ENCODE assay signal across 8 cellular contexts in genomic region chr20:5100684-5101347, GRCh38. TPM values are rescaled to one million over a fixed set of nuclear protein-coding genes. Genes with fewer than 3 reads are reported as not detected.
DNase-seq lines count a peak whose midpoint lies in the region; ATAC-seq, FAIRE-seq and TF ChIP-seq lines count a peak whose summit lies in the region.

No MANE protein-coding gene starts in this region.

- intact Hi-C loops in left lung (cut with DNase I): loop anchor here in 1 of 2 donors (10.0 kb wide), 1 partner anchor 146 kb away; no protein-coding TSS in a partner anchor

- H3K4me1 ChIP-seq in CD4-positive, CD25-positive, alpha-beta regulatory T cell (ENCODE audit: control insufficient read depth, insufficient read depth, low read length, poor library complexity, severe bottlenecking): no peaks in the 10 kb centered on the region
- H3K4me1 ChIP-seq in left lung: peaks cover 0 to 8% of the 10 kb centered on the region in 2 donors

- peak overlapping the region; percentile 64 to 89 (median 86) for H3K27ac Mint-ChIP-seq in CD4-positive, CD25-positive, alpha-beta regulatory T cell

- TF ChIP-seq POLR2A in H54 (IDR thresholded peaks at IDR 0.05; ENCODE audit: low read depth, low read length): no peak

- peaks cover 48% of the 10 kb centered on the region for H3K36me3 Mint-ChIP-seq in CD4-positive, CD25-positive, alpha-beta regulatory T cell

- no peaks in the 10 kb centered on the region for H3K27me3 Mint-ChIP-seq in CD4-positive, CD25-positive, alpha-beta regulatory T cell

- FAIRE-seq in H54 (lab: Jason Lieb, UNC): no peak

- H3K9me3 ChIP-seq in CD4-positive, CD25-positive, alpha-beta regulatory T cell (ENCODE audit: control insufficient read depth in 2 of 2, low read length in 2 of 2): no peaks in the 10 kb centered on the region
- no peaks in the 10 kb centered on the region for H3K9me3 ChIP-seq in left lung

- no peaks in the 10 kb centered on the region for H3K9me3 Mint-ChIP-seq in CD4-positive, CD25-positive, alpha-beta regulatory T cell

- H3K4me3 ChIP-seq in CD4-positive, CD25-positive, alpha-beta regulatory T cell (ENCODE audit: low read depth, low read length): no peak overlapping the region
- H3K4me3 ChIP-seq in left lung: no peak overlapping the region

- H3K4me3 Mint-ChIP-seq in CD4-positive, CD25-positive, alpha-beta regulatory T cell: no peak overlapping the region

- peaks cover 63% of the 10 kb centered on the region for H3K36me3 ChIP-seq in CD4-positive, CD25-positive, alpha-beta regulatory T cell (ENCODE audit: control insufficient read depth, insufficient read depth, low read length)
- H3K36me3 ChIP-seq in left lung: peaks cover 0 to 87% of the 10 kb centered on the region in 2 donors

- H3K27ac ChIP-seq in CD4-positive, CD25-positive, alpha-beta regulatory T cell (ENCODE audit: insufficient read depth, low read length, poor library complexity, severe bottlenecking): no peak overlapping the region
- peak overlapping the region in 1 of 2 donors; percentile 20 for H3K27ac ChIP-seq in left lung

- TF ChIP-seq CTCF in left lung (IDR thresholded peaks at IDR 0.05): peak; percentile 81 to 89

- H3K27me3 ChIP-seq in CD4-positive, CD25-positive, alpha-beta regulatory T cell (ENCODE audit: control insufficient read depth, insufficient read depth, low read length): no peaks in the 10 kb centered on the region
- H3K27me3 ChIP-seq in left lung: no peaks in the 10 kb centered on the region

- peaks cover 0 to 27% (median 19%) of the 10 kb centered on the region in 4 donors for H3K4me1 Mint-ChIP-seq in CD4-positive, CD25-positive, alpha-beta regulatory T cell

- peak; percentile 77 to 86 for ATAC-seq in CD4-positive, CD25-positive, alpha-beta regulatory T cell (ENCODE audit: low read depth in 2 of 2)
- ATAC-seq in left lung: peak; percentile 93
- ATAC-seq in GM19351 (IDR thresholded peaks at IDR 0.05; ENCODE audit: unreplicated experiment): no peak

- DNase-seq in CD4-positive, CD25-positive, alpha-beta regulatory T cell: peak; percentile 64 to 73 (median 68)
- DNase-seq in H54 (ENCODE audit: insufficient read length, low spot score) (peak; percentile 37), NCI-H2196 treated with DMSO at 0.1 percent for 48 hours (lab: John Stamatoyannopoulos, UW; ENCODE audit: unreplicated experiment) (peak; percentile 56), cerebellum (ENCODE audit: low spot score) (peak; percentile 71), left lung (peak; percentile 67 to 92)
- peak; percentile 62 to 70 for DNase-seq in activated CD4-positive, alpha-beta T cell treated with anti-CD3 and anti-CD28 coated beads for 24 hours (ENCODE audit: low read depth in 2 of 2)
- DNase-seq in stimulated activated CD4-positive, alpha-beta T cell treated with anti-CD3 and anti-CD28 coated beads, Interleukin-4, amount 100 ng/mL, for 48 hours (ENCODE audit: low read depth in 2 of 2): peak; percentile 60 to 77

RNA-seq across cellular contexts. Expression of gene TMEM230, which starts 12.1 kb away (rescaled TPM):
- 48.3 TPM for total RNA-seq in CD4-positive, CD25-positive, alpha-beta regulatory T cell
- polyA plus RNA-seq in CD4-positive, CD25-positive, alpha-beta regulatory T cell: 100 to 1,000 TPM; 158 to 237 (median 214) TPM
- total RNA-seq in cerebellum (60.9 TPM), left lung (100 to 1,000 TPM in 1 of 2 donors, 10 to 100 TPM in 1; 98.4 to 112 TPM)

RNA-seq across cellular contexts. Expression of gene PCNA, which starts 18.9 kb away (rescaled TPM):
- total RNA-seq in CD4-positive, CD25-positive, alpha-beta regulatory T cell: 33.0 TPM
- polyA plus RNA-seq in CD4-positive, CD25-positive, alpha-beta regulatory T cell: 10 to 100 TPM; 67.5 to 89.9 (median 76.2) TPM
- 52.4 TPM for total RNA-seq in cerebellum
- 10 to 100 TPM; 80.4 to 93.9 TPM for total RNA-seq in left lung

RNA-seq across cellular contexts. Expression of gene CDS2, which starts 26.0 kb away (rescaled TPM):
- total RNA-seq in CD4-positive, CD25-positive, alpha-beta regulatory T cell: 77.9 TPM
- 10 to 100 TPM; 47.6 to 75.4 (median 51.5) TPM for polyA plus RNA-seq in CD4-positive, CD25-positive, alpha-beta regulatory T cell
- 69.6 TPM for total RNA-seq in cerebellum
- 10 to 100 TPM; 59.6 to 61.0 TPM for total RNA-seq in left lung
